Comparison of ENCODE assay signal across 1 cellular context in genomic region chr17:2406903-2407790, GRCh38.
TF ChIP-seq lines count a peak whose summit lies in the region.

No MANE protein-coding gene starts in this region.

TF ChIP-seq in K562, 482 proteins besides CTCF, POLR2A, EP300 and RAD21 (continued from another document):
- TF ChIP-seq, protein P1, sequence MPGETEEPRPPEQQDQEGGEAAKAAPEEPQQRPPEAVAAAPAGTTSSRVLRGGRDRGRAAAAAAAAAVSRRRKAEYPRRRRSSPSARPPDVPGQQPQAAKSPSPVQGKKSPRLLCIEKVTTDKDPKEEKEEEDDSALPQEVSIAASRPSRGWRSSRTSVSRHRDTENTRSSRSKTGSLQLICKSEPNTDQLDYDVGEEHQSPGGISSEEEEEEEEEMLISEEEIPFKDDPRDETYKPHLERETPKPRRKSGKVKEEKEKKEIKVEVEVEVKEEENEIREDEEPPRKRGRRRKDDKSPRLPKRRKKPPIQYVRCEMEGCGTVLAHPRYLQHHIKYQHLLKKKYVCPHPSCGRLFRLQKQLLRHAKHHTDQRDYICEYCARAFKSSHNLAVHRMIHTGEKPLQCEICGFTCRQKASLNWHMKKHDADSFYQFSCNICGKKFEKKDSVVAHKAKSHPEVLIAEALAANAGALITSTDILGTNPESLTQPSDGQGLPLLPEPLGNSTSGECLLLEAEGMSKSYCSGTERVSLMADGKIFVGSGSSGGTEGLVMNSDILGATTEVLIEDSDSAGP (CRISPR knock-in tag; IDR thresholded peaks at IDR 0.05): no peak
- TF ChIP-seq, protein P2, sequence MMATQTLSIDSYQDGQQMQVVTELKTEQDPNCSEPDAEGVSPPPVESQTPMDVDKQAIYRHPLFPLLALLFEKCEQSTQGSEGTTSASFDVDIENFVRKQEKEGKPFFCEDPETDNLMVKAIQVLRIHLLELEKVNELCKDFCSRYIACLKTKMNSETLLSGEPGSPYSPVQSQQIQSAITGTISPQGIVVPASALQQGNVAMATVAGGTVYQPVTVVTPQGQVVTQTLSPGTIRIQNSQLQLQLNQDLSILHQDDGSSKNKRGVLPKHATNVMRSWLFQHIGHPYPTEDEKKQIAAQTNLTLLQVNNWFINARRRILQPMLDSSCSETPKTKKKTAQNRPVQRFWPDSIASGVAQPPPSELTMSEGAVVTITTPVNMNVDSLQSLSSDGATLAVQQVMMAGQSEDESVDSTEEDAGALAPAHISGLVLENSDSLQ (IDR thresholded peaks at IDR 0.05): peak; percentile 72
- TF ChIP-seq GMEB1 (CRISPR knock-in tag; IDR thresholded peaks at IDR 0.05) (no peak), EGR1 (conservative IDR thresholded peaks at IDR 0.05) (0 out of 2 replicates have a peak, but pooled peaks have one; percentile 9), NR0B1 (IDR thresholded peaks at IDR 0.05; ENCODE audit: partially characterized antibody) (no peak), NR2C2 (CRISPR knock-in tag; IDR thresholded peaks at IDR 0.05) (no peak), NR2C2 (tag; IDR thresholded peaks at IDR 0.05) (peak; percentile 18; the same call in 1 of the 2 replicates), ZNF407 (IDR thresholded peaks at IDR 0.05; ENCODE audit: low read depth) (no peak), PBX2 (CRISPR knock-in tag; IDR thresholded peaks at IDR 0.05; ENCODE audit: low read depth) (no peak), PBX2 (tag; conservative IDR thresholded peaks at IDR 0.05; ENCODE audit: low read depth) (peak; percentile 57), ATF7 (IDR thresholded peaks at IDR 0.05) (no peak), SNIP1 (IDR thresholded peaks at IDR 0.05; ENCODE audit: low read depth) (peak; percentile 77), NFATC3 (IDR thresholded peaks at IDR 0.05) (peak; percentile 95), ILF3 (IDR thresholded peaks at IDR 0.05; ENCODE audit: borderline replicate concordance) (no peak), PTTG1 (tag; IDR thresholded peaks at IDR 0.05; ENCODE audit: low read depth) (no peak), SRSF1 (IDR thresholded peaks at IDR 0.05; ENCODE audit: low read depth, low read length) (no peak), GTF2A2 (tag; IDR thresholded peaks at IDR 0.05) (no peak), SRSF3 (IDR thresholded peaks at IDR 0.05; ENCODE audit: insufficient read depth, low read length) (no peak)
- TF ChIP-seq, protein P3, sequence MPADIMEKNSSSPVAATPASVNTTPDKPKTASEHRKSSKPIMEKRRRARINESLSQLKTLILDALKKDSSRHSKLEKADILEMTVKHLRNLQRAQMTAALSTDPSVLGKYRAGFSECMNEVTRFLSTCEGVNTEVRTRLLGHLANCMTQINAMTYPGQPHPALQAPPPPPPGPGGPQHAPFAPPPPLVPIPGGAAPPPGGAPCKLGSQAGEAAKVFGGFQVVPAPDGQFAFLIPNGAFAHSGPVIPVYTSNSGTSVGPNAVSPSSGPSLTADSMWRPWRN (IDR thresholded peaks at IDR 0.05; ENCODE audit: low read depth): no peak
